ENCODE assay signal across 8 cellular contexts in the genomic region with DNA sequence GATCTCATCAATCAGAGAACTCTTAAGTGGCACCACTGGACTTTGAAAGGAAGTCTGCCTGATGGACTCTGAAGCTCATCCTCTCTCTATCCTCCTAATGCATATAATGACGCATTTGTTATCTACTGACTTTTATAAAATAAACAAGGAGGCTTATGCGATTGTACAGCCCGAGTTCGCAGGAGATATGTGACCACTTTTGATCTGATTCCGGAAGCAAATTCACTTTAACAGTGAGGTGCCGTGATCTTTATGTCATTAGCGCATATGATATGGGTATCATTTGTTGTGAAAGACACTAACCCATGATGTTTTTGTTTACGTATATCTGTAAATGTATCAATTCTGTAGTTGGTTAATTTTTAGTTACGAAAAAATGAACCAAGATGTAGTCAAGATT. TPM values are rescaled to one million over a fixed set of nuclear protein-coding genes. Genes with fewer than 3 reads are reported as not detected.
DNase-seq lines count a peak whose midpoint lies in the region; ATAC-seq and TF ChIP-seq lines count a peak whose summit lies in the region.

No MANE protein-coding gene starts in this region.

- H3K36me3 ChIP-seq in BE2C (peaks cover 7% of the 10 kb centered on the region), tibial nerve (peaks cover 0 to 3% (median 0%) of the 10 kb centered on the region in 3 donors)

- no peak for TF ChIP-seq POLR2A in tibial nerve (IDR thresholded peaks at IDR 0.05)

- H3K4me3 Mint-ChIP-seq in activated naive CD8-positive, alpha-beta T cell treated with anti-CD3 and anti-CD28 coated beads, Interleukin-2, amount 10 ng/mL, durations not matched to agents 7 days and 5 days = peak overlapping the region; percentile 98

- H3K4me1 Mint-ChIP-seq in activated naive CD8-positive, alpha-beta T cell treated with anti-CD3 and anti-CD28 coated beads, Interleukin-2, amount 10 ng/mL, durations not matched to agents 7 days and 5 days = peaks cover 34% of the 10 kb centered on the region

- peak overlapping the region; percentile 90 to 96 (median 92) for H3K27ac ChIP-seq in tibial nerve

- H3K27me3 ChIP-seq in BE2C (no peaks in the 10 kb centered on the region), tibial nerve (no peaks in the 10 kb centered on the region)

- intact Hi-C loops in left colon (cut with DNase I, micrococcal nuclease) = no loop called here

- H3K27ac Mint-ChIP-seq in activated naive CD8-positive, alpha-beta T cell treated with anti-CD3 and anti-CD28 coated beads, Interleukin-2, amount 10 ng/mL, durations not matched to agents 7 days and 5 days = peak overlapping the region; percentile 93

- peaks cover 18% of the 10 kb centered on the region for H3K36me3 Mint-ChIP-seq in activated naive CD8-positive, alpha-beta T cell treated with anti-CD3 and anti-CD28 coated beads, Interleukin-2, amount 10 ng/mL, durations not matched to agents 7 days and 5 days

- ATAC-seq in activated naive CD8-positive, alpha-beta T cell treated with anti-CD3 and anti-CD28 coated beads, Interleukin-2, amount 10 ng/mL, durations not matched to agents 7 days and 5 days (ENCODE audit: low read depth) = peak; percentile 3
- peak; percentile 17 for ATAC-seq in left colon

- no peak for TF ChIP-seq EP300 in tibial nerve (IDR thresholded peaks at IDR 0.05)

- H3K9me3 ChIP-seq in BE2C (no peaks in the 10 kb centered on the region), tibial nerve (no peaks in the 10 kb centered on the region)

- WGBS in tibial nerve, 2 donors = 32 to 36% methylated on average over 9 of the region's 9 CpGs

- H3K4me1 ChIP-seq in BE2C (no peaks in the 10 kb centered on the region), tibial nerve (peaks cover 0 to 29% (median 7%) of the 10 kb centered on the region in 4 donors)

- TF ChIP-seq CTCF in BE2C (IDR thresholded peaks at IDR 0.05; ENCODE audit: low read depth, low read length) = no peak
- no peak for TF ChIP-seq CTCF in HFF-Myc (IDR thresholded peaks at IDR 0.05; ENCODE audit: low read depth, low read length, missing control alignments)
- no peak for TF ChIP-seq CTCF in tibial nerve (IDR thresholded peaks at IDR 0.05)

- H3K4me3 ChIP-seq in BE2C (ENCODE audit: low read depth, low read length) = peak overlapping the region; percentile 98
- H3K4me3 ChIP-seq in HFF-Myc (replicated peaks; ENCODE audit: low read depth, low read length) = peak overlapping the region; percentile 79
- peak overlapping the region; percentile 84 to 93 (median 88) for H3K4me3 ChIP-seq in tibial nerve

- no peaks in the 10 kb centered on the region for H3K9me3 Mint-ChIP-seq in activated naive CD8-positive, alpha-beta T cell treated with anti-CD3 and anti-CD28 coated beads, Interleukin-2, amount 10 ng/mL, durations not matched to agents 7 days and 5 days

- no peaks in the 10 kb centered on the region for H3K27me3 Mint-ChIP-seq in activated naive CD8-positive, alpha-beta T cell treated with anti-CD3 and anti-CD28 coated beads, Interleukin-2, amount 10 ng/mL, durations not matched to agents 7 days and 5 days

- POLR2A ChIA-PET in activated naive CD8-positive, alpha-beta T cell treated with anti-CD3 and anti-CD28 coated beads, Interleukin-2, amount 10 ng/mL, durations not matched to agents 7 days and 5 days (lab: Charles Lee) = interaction anchor here (1.3 to 1.4 kb wide), 2 partner anchors 73 to 119 kb away, joined by 3 read pairs; no protein-coding TSS in a partner anchor

- DNase-seq in BE2C (no peak), HFF-Myc (ENCODE audit: extremely low read depth, low read depth) (no peak), left colon (no peak), tibial nerve (ENCODE audit: low spot score in 2 of 2) (no peak), AG20443 (ENCODE audit: low spot score) (no peak), NCI-H1092 (lab: John Stamatoyannopoulos, UW) (no peak), EL (no peak)
- DNase-seq in activated naive CD8-positive, alpha-beta T cell treated with anti-CD3 and anti-CD28 coated beads, Interleukin-2, amount 10 ng/mL, durations not matched to agents 7 days and 5 days = no peak

RNA-seq across cellular contexts. Expression of gene RNF111, which starts 0.4 kb away (rescaled TPM):
- 35.2 TPM for polyA plus RNA-seq in BE2C (2012; ENCODE audit: insufficient read depth, insufficient read length, low read depth)
- total RNA-seq in activated naive CD8-positive, alpha-beta T cell treated with anti-CD3 and anti-CD28 coated beads, Interleukin-2, amount 10 ng/mL, durations not matched to agents 7 days and 5 days = 10 to 100 TPM; 38.2 to 46.9 TPM
- total RNA-seq in left colon (10 to 100 TPM; 27.0 to 31.1 TPM), tibial nerve (10 to 100 TPM; 18.8 to 30.3 (median 20.6) TPM)

RNA-seq across cellular contexts. Expression of gene SLTM, which starts 53.6 kb away (rescaled TPM):
- polyA plus RNA-seq in BE2C (2012; ENCODE audit: insufficient read depth, insufficient read length, low read depth) = 113 TPM
- total RNA-seq in activated naive CD8-positive, alpha-beta T cell treated with anti-CD3 and anti-CD28 coated beads, Interleukin-2, amount 10 ng/mL, durations not matched to agents 7 days and 5 days = 100 to 1,000 TPM; 130 TPM
- total RNA-seq in left colon (10 to 100 TPM; 68.3 to 87.5 TPM), tibial nerve (100 to 1,000 TPM in 3 of 4 donors, 10 to 100 TPM in 1; 87.9 to 126 (median 115) TPM)
